8 cellular contexts compared by ENCODE assay signal in genomic region chr1:25858906-25859789, GRCh38. TPM values are rescaled to one million over a fixed set of nuclear protein-coding genes. Genes with fewer than 3 reads are reported as not detected.
DNase-seq lines count a peak whose midpoint lies in the region; FAIRE-seq and TF ChIP-seq lines count a peak whose summit lies in the region.

Gene AUNIP (minus strand): TSS chr1:25859457. CDS start chr1:25859357, 100 bp downstream.

- FAIRE-seq in H54 (lab: Jason Lieb, UNC) = peak; percentile 20

- no peaks in the 10 kb centered on the region for H3K27me3 ChIP-seq in MG63
- H3K27me3 ChIP-seq in SJSA1 (replicated peaks) = no peaks in the 10 kb centered on the region

- peak within 1 kb of the TSS; percentile 85 for H3K4me3 ChIP-seq in MG63
- H3K4me3 ChIP-seq in SJSA1 = peak within 1 kb of the TSS; percentile 48

- peaks cover 10% of the 10 kb centered on the region for H3K4me1 ChIP-seq in SJSA1 (replicated peaks)

- H3K9me3 ChIP-seq in MG63 = no peaks in the 10 kb centered on the region; the same call in 1 of the 2 replicates
- H3K9me3 ChIP-seq in SJSA1 (replicated peaks) = no peaks in the 10 kb centered on the region

- TF ChIP-seq POLR2A in H54 (IDR thresholded peaks at IDR 0.05; ENCODE audit: low read depth, low read length) = peak; percentile 77

- H3K27ac ChIP-seq in SJSA1 = peak within 1 kb of the TSS; percentile 47

- DNase-seq in EH (ENCODE audit: low read depth) = peak; percentile 89
- peak; percentile 74 for DNase-seq in H54 (ENCODE audit: insufficient read length, low spot score)
- DNase-seq in MG63 = peak; percentile 86
- DNase-seq in SJSA1 (ENCODE audit: low read depth in 1 of 2, low spot score in 2 of 2) = peak; percentile 86 to 89
- peak; percentile 91 for DNase-seq in activated naive CD4-positive, alpha-beta T cell treated with Interleukin-2 at 50 U/mL for 16 hours
- peak; percentile 97 for DNase-seq in germinal center (ENCODE audit: low spot score)
- DNase-seq in nucleus accumbens (lab: John Stamatoyannopoulos, UW) = peak in 48 of 56 donors; percentile 8 to 84 (median 52)
- peak; percentile 77 for DNase-seq in superior temporal gyrus (ENCODE audit: extremely low spot score)

- H3K36me3 ChIP-seq in MG63 (peaks cover 1% of the 10 kb centered on the region; the same call in 1 of the 2 replicates), SJSA1 (no peaks in the 10 kb centered on the region; the same call in 1 of the 2 replicates)

RNA-seq across cellular contexts. Expression of gene AUNIP, which starts in this region (rescaled TPM):
- total RNA-seq in MG63 (2014; rRNA removed; shearing (Covaris generic); ENCODE audit: low replicate concordance) = 10.3 and 20.6 TPM in 2 replicates
- total RNA-seq in SJSA1 (2014; rRNA removed; shearing (Covaris generic)) = 5.9 and 9.5 TPM in 2 replicates

Comparison
In these comparisons a context has a peak if more than half of its experiments do, and no peak if none do; other contexts are left out.
1. Peak in every context shown above with its lines: DNase-seq, H3K4me3 ChIP-seq and H3K27ac ChIP-seq.